22 cellular contexts compared by ENCODE assay signal in the genomic region with DNA sequence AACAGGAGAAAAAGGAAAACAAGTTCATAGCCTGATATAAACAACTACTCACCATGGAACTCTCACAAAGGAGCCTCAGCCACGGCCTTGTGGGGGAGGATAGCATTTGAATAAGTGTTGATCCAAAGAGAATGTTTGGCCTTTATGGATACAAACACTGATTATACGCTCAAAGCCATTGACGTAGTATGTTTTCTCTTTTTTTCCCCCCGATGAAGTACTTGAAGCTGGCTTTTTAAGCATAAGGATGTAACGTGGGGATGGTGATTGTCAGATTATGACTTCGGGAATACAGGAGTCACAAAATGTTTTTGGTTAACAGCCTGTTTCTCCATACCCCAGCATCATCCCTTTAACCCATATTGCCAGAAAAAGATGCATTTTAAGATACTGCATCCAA. TPM values are rescaled to one million over a fixed set of nuclear protein-coding genes. Genes with fewer than 3 reads are reported as not detected.
DNase-seq lines count a peak whose midpoint lies in the region; TF ChIP-seq lines count a peak whose summit lies in the region.
"Had no signal": no experiment of that assay in that cellular context is flagged by ENCODE, and none has a peak within 500 bp of the region (broad histone marks: within the 10 kb centered on the region; RNA-seq: fewer than 3 reads in every experiment).

No MANE protein-coding gene starts in this region.

- no peaks in the 10 kb centered on the region for H3K4me1 Mint-ChIP-seq in CD4-positive, alpha-beta memory T cell
- H3K4me1 Mint-ChIP-seq: B cell had no signal

- peaks cover 8 to 14% of the 10 kb centered on the region in 2 donors for H3K27me3 Mint-ChIP-seq in CD4-positive, alpha-beta memory T cell

- H3K27ac ChIP-seq in caudate nucleus (ENCODE audit: low read depth, low read length), result peak overlapping the region; percentile 39
- H3K27ac ChIP-seq in left ventricle myocardium inferior (replicated peaks), result peak overlapping the region; percentile 47
- peak overlapping the region; percentile 63 to 73 for H3K27ac ChIP-seq in ovary
- H3K27ac ChIP-seq in uterus, result peak overlapping the region; percentile 34 to 55
- H3K27ac ChIP-seq in CD4-positive, alpha-beta memory T cell (ENCODE audit: low read depth, low read length), result no peak overlapping the region
- H3K27ac ChIP-seq: C4-2B had no signal

- intact Hi-C loops in left ventricle myocardium inferior (cut with micrococcal nuclease) (no loop called here), ovary (cut with DNase I) (no loop called here), uterus (cut with DNase I; ENCODE audit: low total_unique reads) (no loop called here)
- intact Hi-C loops in CD4-positive, alpha-beta memory T cell (cut with micrococcal nuclease), result no loop called here

- no peaks in the 10 kb centered on the region for H3K36me3 Mint-ChIP-seq in CD4-positive, alpha-beta memory T cell

- no peaks in the 10 kb centered on the region for H3K27me3 ChIP-seq in left ventricle myocardium inferior (ENCODE audit: low read depth)
- H3K27me3 ChIP-seq in ovary, result no peaks in the 10 kb centered on the region
- H3K27me3 ChIP-seq in uterus, result no peaks in the 10 kb centered on the region
- H3K27me3 ChIP-seq in CD4-positive, alpha-beta memory T cell (ENCODE audit: insufficient read depth, low read length), result no peaks in the 10 kb centered on the region

- no peak overlapping the region for H3K27ac Mint-ChIP-seq in CD4-positive, alpha-beta memory T cell
- H3K27ac Mint-ChIP-seq: B cell had no signal

- TF ChIP-seq CTCF in left ventricle myocardium inferior (IDR thresholded peaks at IDR 0.05; ENCODE audit: borderline replicate concordance), result no peak
- no peak for TF ChIP-seq CTCF in ovary (IDR thresholded peaks at IDR 0.05)
- TF ChIP-seq CTCF in uterus (IDR thresholded peaks at IDR 0.05), result no peak

- no peak overlapping the region for H3K4me3 ChIP-seq in left ventricle myocardium inferior
- H3K4me3 ChIP-seq in ovary, result no peak overlapping the region
- H3K4me3 ChIP-seq in uterus, result no peak overlapping the region
- no peak overlapping the region for H3K4me3 ChIP-seq in CD4-positive, alpha-beta memory T cell (ENCODE audit: low read length in 2 of 2)

- H3K9me3 ChIP-seq in left ventricle myocardium inferior (replicated peaks), result no peaks in the 10 kb centered on the region
- no peaks in the 10 kb centered on the region for H3K9me3 ChIP-seq in ovary
- H3K9me3 ChIP-seq in uterus, result no peaks in the 10 kb centered on the region
- H3K9me3 ChIP-seq in CD4-positive, alpha-beta memory T cell (ENCODE audit: control insufficient read depth in 1 of 2, low read length in 2 of 2), result no peaks in the 10 kb centered on the region

- TF ChIP-seq POLR2A in ovary (IDR thresholded peaks at IDR 0.05) (no peak), uterus (IDR thresholded peaks at IDR 0.05) (no peak)

- H3K9me3 Mint-ChIP-seq in CD4-positive, alpha-beta memory T cell, result peaks cover 0 to 2% (median 0%) of the 10 kb centered on the region in 8 donors

- CTCF ChIA-PET in CD4-positive, alpha-beta memory T cell (lab: Charles Lee; ENCODE audit: partially characterized antibody), result no interaction called here

- no peaks in the 10 kb centered on the region for H3K36me3 ChIP-seq in left ventricle myocardium inferior
- no peaks in the 10 kb centered on the region for H3K36me3 ChIP-seq in ovary
- H3K36me3 ChIP-seq in uterus, result no peaks in the 10 kb centered on the region
- no peaks in the 10 kb centered on the region for H3K36me3 ChIP-seq in CD4-positive, alpha-beta memory T cell (ENCODE audit: insufficient read depth, low read length)

- no peak overlapping the region for H3K4me3 Mint-ChIP-seq in CD4-positive, alpha-beta memory T cell
- H3K4me3 Mint-ChIP-seq: B cell had no signal

- POLR2A ChIA-PET in CD4-positive, alpha-beta memory T cell (lab: Charles Lee; ENCODE audit: partially characterized antibody), result interaction anchor here (0.6 kb wide), 1 partner anchor 10 kb away, joined by 3 read pairs; no protein-coding TSS in a partner anchor

- H3K4me1 ChIP-seq in left ventricle myocardium inferior, result peaks cover 64% of the 10 kb centered on the region
- H3K4me1 ChIP-seq in ovary (ENCODE audit: insufficient read depth), result peaks cover 9% of the 10 kb centered on the region
- H3K4me1 ChIP-seq in uterus, result no peaks in the 10 kb centered on the region
- H3K4me1 ChIP-seq in CD4-positive, alpha-beta memory T cell (ENCODE audit: insufficient read depth, low read length), result no peaks in the 10 kb centered on the region

- TF ChIP-seq EP300 in ovary (IDR thresholded peaks at IDR 0.05), result no peak

- 14 to 29% (median 20%) methylated on average over 6 of the region's 6 CpGs for WGBS in ovary, 3 donors

- DNase-seq in caudate nucleus (lab: John Stamatoyannopoulos, UW) (no peak), left ventricle myocardium inferior (no peak), ovary (peak; percentile 47 to 71 (median 67)), uterus (no peak), NCI-H526 treated with DMSO at 0.1 percent for 48 hours (lab: John Stamatoyannopoulos, UW) (no peak), NCI-H1694 (lab: John Stamatoyannopoulos, UW) (no peak)
- DNase-seq in CD4-positive, alpha-beta memory T cell, result no peak
- DNase-seq: Calu3; GF-D8; NCI-H1092; NCI-H1417 treated with DMSO at 0.1 percent for 48 hours; NCI-H187; NCI-H2081 treated with DMSO at 0.1 percent for 48 hours; NCI-H2171; NCI-H446; NCI-H524 treated with DMSO at 0.1 percent for 48 hours; NCI-H82; NK-92 treated with Interleukin-12 subunit alpha and Interleukin-12 subunit beta, amount 100 ng/mL, for 24 hours; PC-3 had no signal

RNA-seq across cellular contexts. Expression of a gene that starts 39.8 kb away (rescaled TPM):
- total RNA-seq in left ventricle myocardium inferior, result 74.9 TPM
- total RNA-seq in ovary, result 100 to 1,000 TPM in 1 of 7 donors, 10 to 100 TPM in 6; 50.7 to 107 (median 71.2) TPM
- polyA plus RNA-seq in ovary, result 10 to 100 TPM; 38.8 to 45.7 TPM
- total RNA-seq in uterus, result 10 to 100 TPM; 12.8 to 59.2 (median 44.0) TPM
- total RNA-seq in CD4-positive, alpha-beta memory T cell, result 100 to 1,000 TPM; 173 to 180 TPM
- 100 to 1,000 TPM; 122 to 161 TPM for polyA plus RNA-seq in CD4-positive, alpha-beta memory T cell
- total RNA-seq: Calu3, HT-29, PC-3 had no signal

Comparison
In these comparisons a context has a peak if more than half of its experiments do, and no peak if none do; other contexts are left out.
1. DNase-seq: peak in ovary (5 of 5); none in caudate nucleus (0 of 61), left ventricle myocardium inferior (single experiment), uterus (0 of 2), NCI-H526 treated with DMSO at 0.1 percent for 48 hours (single experiment), NCI-H1694 (single experiment) and CD4-positive, alpha-beta memory T cell (0 of 5).